Comparison of ENCODE assay signal across 8 cellular contexts in genomic region chr5:181053760-181054122, GRCh38. TPM values are rescaled to one million over a fixed set of nuclear protein-coding genes. Genes with fewer than 3 reads are reported as not detected.
A peak's percentile ranks its signal among the peaks of the same experiment; 100 is the strongest.
DNase-seq lines count a peak whose midpoint lies in the region; ATAC-seq, FAIRE-seq and TF ChIP-seq lines count a peak whose summit lies in the region.

No MANE protein-coding gene starts in this region.

- H3K4me3 Mint-ChIP-seq in T-helper 1 cell treated with Interleukin-12 subunit alpha and Interleukin-12 subunit beta and Interleukin-4 antibody, amounts not matched to agents 30 μg/mL and 1 μg/mL, for 36 hours = peak overlapping the region; percentile 60
- peak overlapping the region; percentile 80 for H3K4me3 Mint-ChIP-seq in activated naive CD8-positive, alpha-beta T cell

- H3K36me3 ChIP-seq in kidney (ENCODE audit: control insufficient read depth in 1 of 2, insufficient read depth in 2 of 2, low read length in 2 of 2) (no peaks in the 10 kb centered on the region), subcutaneous abdominal adipose tissue (ENCODE audit: control insufficient read depth in 5 of 5, insufficient read depth in 5 of 5, low read length in 5 of 5) (peaks cover 0 to 55% (median 24%) of the 10 kb centered on the region in 5 donors), SJCRH30 (no peaks in the 10 kb centered on the region)

- intact Hi-C loops in kidney (cut with DNase I) = no loop called here

- no peaks in the 10 kb centered on the region for H3K9me3 Mint-ChIP-seq in T-helper 1 cell treated with Interleukin-12 subunit alpha and Interleukin-12 subunit beta and Interleukin-4 antibody, amounts not matched to agents 30 μg/mL and 1 μg/mL, for 36 hours
- no peaks in the 10 kb centered on the region for H3K9me3 Mint-ChIP-seq in activated naive CD8-positive, alpha-beta T cell (ENCODE audit: low read depth)

- H3K4me1 ChIP-seq in kidney (ENCODE audit: control insufficient read depth in 1 of 2, insufficient read depth in 1 of 2, low read depth in 1 of 2, low read length in 2 of 2) (peaks cover 0 to 7% of the 10 kb centered on the region in 2 donors), subcutaneous abdominal adipose tissue (ENCODE audit: control insufficient read depth in 5 of 5, insufficient read depth in 5 of 5, low read length in 5 of 5) (peaks cover 5 to 45% (median 24%) of the 10 kb centered on the region in 5 donors), SJCRH30 (no peaks in the 10 kb centered on the region)

- H3K27me3 ChIP-seq in subcutaneous abdominal adipose tissue (ENCODE audit: control insufficient read depth in 5 of 5, insufficient read depth in 4 of 5, low read length in 5 of 5) = peaks cover 34 to 53% (median 51%) of the 10 kb centered on the region in 5 donors
- no peaks in the 10 kb centered on the region for H3K27me3 ChIP-seq in SJCRH30

- H3K9me3 ChIP-seq in kidney (ENCODE audit: control insufficient read depth in 1 of 2, low read length in 2 of 2) (no peaks in the 10 kb centered on the region), subcutaneous abdominal adipose tissue (ENCODE audit: control insufficient read depth in 5 of 5, low read length in 5 of 5) (no peaks in the 10 kb centered on the region), SJCRH30 (replicated peaks) (no peaks in the 10 kb centered on the region)

- peaks cover 10% of the 10 kb centered on the region for H3K4me1 Mint-ChIP-seq in T-helper 1 cell treated with Interleukin-12 subunit alpha and Interleukin-12 subunit beta and Interleukin-4 antibody, amounts not matched to agents 30 μg/mL and 1 μg/mL, for 36 hours (ENCODE audit: low read depth)
- H3K4me1 Mint-ChIP-seq in activated naive CD8-positive, alpha-beta T cell (ENCODE audit: low read depth) = peaks cover 18% of the 10 kb centered on the region

- no peak for DNase-seq in T-helper 1 cell
- DNase-seq in kidney = no peak
- DNase-seq in SJCRH30 = no peak
- DNase-seq in NCI-H1105 (lab: John Stamatoyannopoulos, UW) = no peak

- FAIRE-seq in kidney (lab: Jason Lieb, UNC) = no peak

- H3K27ac Mint-ChIP-seq in T-helper 1 cell treated with Interleukin-12 subunit alpha and Interleukin-12 subunit beta and Interleukin-4 antibody, amounts not matched to agents 30 μg/mL and 1 μg/mL, for 36 hours = no peak overlapping the region
- H3K27ac Mint-ChIP-seq in activated naive CD8-positive, alpha-beta T cell = no peak overlapping the region

- H3K36me3 Mint-ChIP-seq in T-helper 1 cell treated with Interleukin-12 subunit alpha and Interleukin-12 subunit beta and Interleukin-4 antibody, amounts not matched to agents 30 μg/mL and 1 μg/mL, for 36 hours (ENCODE audit: low read depth) = no peaks in the 10 kb centered on the region
- no peaks in the 10 kb centered on the region for H3K36me3 Mint-ChIP-seq in activated naive CD8-positive, alpha-beta T cell

- H3K27ac ChIP-seq in kidney (ENCODE audit: low read depth in 2 of 2, low read length in 2 of 2) (no peak overlapping the region), subcutaneous abdominal adipose tissue (ENCODE audit: low read depth, low read length) (no peak overlapping the region), SJCRH30 (no peak overlapping the region)

- no peak overlapping the region for H3K9ac ChIP-seq in kidney (ENCODE audit: low read length in 2 of 2)
- no peak overlapping the region for H3K9ac ChIP-seq in subcutaneous abdominal adipose tissue (ENCODE audit: low read length in 5 of 5)

- ATAC-seq in GM19467 (IDR thresholded peaks at IDR 0.05; ENCODE audit: unreplicated experiment) = no peak

- no peak for TF ChIP-seq CTCF in kidney (IDR thresholded peaks at IDR 0.05; ENCODE audit: borderline replicate concordance, extremely low read depth, insufficient read depth)

- peaks cover 83% of the 10 kb centered on the region for H3K27me3 Mint-ChIP-seq in T-helper 1 cell treated with Interleukin-12 subunit alpha and Interleukin-12 subunit beta and Interleukin-4 antibody, amounts not matched to agents 30 μg/mL and 1 μg/mL, for 36 hours (ENCODE audit: low read depth)
- peaks cover 62% of the 10 kb centered on the region for H3K27me3 Mint-ChIP-seq in activated naive CD8-positive, alpha-beta T cell

- H3K4me3 ChIP-seq in kidney (ENCODE audit: low read length in 2 of 2) (peak overlapping the region; percentile 57 to 69), subcutaneous abdominal adipose tissue (ENCODE audit: low read depth in 1 of 5, low read length in 5 of 5) (peak overlapping the region in 4 of 5 donors; percentile 45 to 62 (median 56)), SJCRH30 (no peak overlapping the region)

RNA-seq across cellular contexts. Expression of gene BTNL9, which starts 13.7 kb away (rescaled TPM):
- total RNA-seq in kidney = 11.9 TPM
- 8.6 TPM for polyA plus RNA-seq in kidney (ENCODE audit: insufficient read depth, low read depth, low replicate concordance)
- not detected in 2 replicates for total RNA-seq in SJCRH30 (2014; rRNA removed; shearing (Covaris generic))

Comparison
In these comparisons a context has a peak if more than half of its experiments do, and no peak if none do; other contexts are left out.
1. RNA of gene BTNL9, which starts 13.7 kb away (total RNA-seq): 11.9 TPM in kidney (single experiment); not detected in SJCRH30; every median in the first group is over 10 times any median in the second.